In genomic region chr9:19127881-19128719, GRCh38 we compare ENCODE assay signal across 1 cellular context.
TF ChIP-seq lines count a peak whose summit lies in the region.

No MANE protein-coding gene starts in this region.

TF ChIP-seq in GM12878, 131 proteins besides CTCF, POLR2A, EP300 and RAD21 (continued from another document):
- TF ChIP-seq PKNOX1 (IDR thresholded peaks at IDR 0.05), result peak; percentile 62
- TF ChIP-seq JUND (IDR thresholded peaks at IDR 0.05; ENCODE audit: low read depth, low read length), result no peak
- no peak for TF ChIP-seq STAT1 (conservative IDR thresholded peaks at IDR 0.05)
- no peak for TF ChIP-seq NBN (IDR thresholded peaks at IDR 0.05)
- TF ChIP-seq E2F4 (IDR thresholded peaks at IDR 0.05; ENCODE audit: low read depth, low read length), result no peak
- no peak for TF ChIP-seq MEF2B (IDR thresholded peaks at IDR 0.05; ENCODE audit: partially characterized antibody, poor library complexity, severe bottlenecking)
- TF ChIP-seq, protein P1, sequence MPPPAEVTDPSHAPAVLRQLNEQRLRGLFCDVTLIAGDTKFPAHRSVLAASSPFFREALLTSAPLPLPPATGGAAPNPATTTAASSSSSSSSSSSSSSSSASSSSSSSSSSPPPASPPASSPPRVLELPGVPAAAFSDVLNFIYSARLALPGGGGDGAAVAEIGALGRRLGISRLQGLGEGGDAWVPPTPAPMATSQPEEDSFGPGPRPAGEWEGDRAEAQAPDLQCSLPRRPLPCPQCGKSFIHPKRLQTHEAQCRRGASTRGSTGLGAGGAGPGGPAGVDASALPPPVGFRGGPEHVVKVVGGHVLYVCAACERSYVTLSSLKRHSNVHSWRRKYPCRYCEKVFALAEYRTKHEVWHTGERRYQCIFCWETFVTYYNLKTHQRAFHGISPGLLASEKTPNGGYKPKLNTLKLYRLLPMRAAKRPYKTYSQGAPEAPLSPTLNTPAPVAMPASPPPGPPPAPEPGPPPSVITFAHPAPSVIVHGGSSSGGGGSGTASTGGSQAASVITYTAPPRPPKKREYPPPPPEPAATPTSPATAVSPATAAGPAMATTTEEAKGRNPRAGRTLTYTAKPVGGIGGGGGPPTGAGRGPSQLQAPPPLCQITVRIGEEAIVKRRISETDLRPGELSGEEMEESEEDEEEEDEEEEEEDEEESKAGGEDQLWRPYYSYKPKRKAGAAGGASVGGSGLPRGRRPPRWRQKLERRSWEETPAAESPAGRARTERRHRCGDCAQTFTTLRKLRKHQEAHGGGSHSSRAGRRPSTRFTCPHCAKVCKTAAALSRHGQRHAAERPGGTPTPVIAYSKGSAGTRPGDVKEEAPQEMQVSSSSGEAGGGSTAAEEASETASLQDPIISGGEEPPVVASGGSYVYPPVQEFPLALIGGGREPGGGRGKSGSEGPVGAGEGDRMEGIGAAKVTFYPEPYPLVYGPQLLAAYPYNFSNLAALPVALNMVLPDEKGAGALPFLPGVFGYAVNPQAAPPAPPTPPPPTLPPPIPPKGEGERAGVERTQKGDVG (CRISPR knock-in tag; IDR thresholded peaks at IDR 0.05), result no peak
- no peak for TF ChIP-seq HSF1 (IDR thresholded peaks at IDR 0.05; ENCODE audit: low read depth, low read length)
- peak; percentile 67; the same call in 1 of the 2 replicates for TF ChIP-seq YY1 (IDR thresholded peaks at IDR 0.05; ENCODE audit: low read depth, low read length)
- TF ChIP-seq ZNF622 (IDR thresholded peaks at IDR 0.05), result no peak
- TF ChIP-seq SMARCA5 (IDR thresholded peaks at IDR 0.05), result 0 out of 2 replicates have a peak, but pooled peaks have one; percentile 14
- TF ChIP-seq, protein P2, sequence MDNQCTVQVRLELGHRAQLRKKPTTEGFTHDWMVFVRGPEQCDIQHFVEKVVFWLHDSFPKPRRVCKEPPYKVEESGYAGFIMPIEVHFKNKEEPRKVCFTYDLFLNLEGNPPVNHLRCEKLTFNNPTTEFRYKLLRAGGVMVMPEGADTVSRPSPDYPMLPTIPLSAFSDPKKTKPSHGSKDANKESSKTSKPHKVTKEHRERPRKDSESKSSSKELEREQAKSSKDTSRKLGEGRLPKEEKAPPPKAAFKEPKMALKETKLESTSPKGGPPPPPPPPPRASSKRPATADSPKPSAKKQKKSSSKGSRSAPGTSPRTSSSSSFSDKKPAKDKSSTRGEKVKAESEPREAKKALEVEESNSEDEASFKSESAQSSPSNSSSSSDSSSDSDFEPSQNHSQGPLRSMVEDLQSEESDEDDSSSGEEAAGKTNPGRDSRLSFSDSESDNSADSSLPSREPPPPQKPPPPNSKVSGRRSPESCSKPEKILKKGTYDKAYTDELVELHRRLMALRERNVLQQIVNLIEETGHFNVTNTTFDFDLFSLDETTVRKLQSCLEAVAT (IDR thresholded peaks at IDR 0.05), result no peak; the same call in 1 of the 2 replicates
- no peak for TF ChIP-seq ELK1 (IDR thresholded peaks at IDR 0.05; ENCODE audit: low read depth, low read length)
- TF ChIP-seq ATF3 (IDR thresholded peaks at IDR 0.05; ENCODE audit: borderline replicate concordance, extremely low read depth, low read depth, low read length), result no peak
- TF ChIP-seq, protein P3, sequence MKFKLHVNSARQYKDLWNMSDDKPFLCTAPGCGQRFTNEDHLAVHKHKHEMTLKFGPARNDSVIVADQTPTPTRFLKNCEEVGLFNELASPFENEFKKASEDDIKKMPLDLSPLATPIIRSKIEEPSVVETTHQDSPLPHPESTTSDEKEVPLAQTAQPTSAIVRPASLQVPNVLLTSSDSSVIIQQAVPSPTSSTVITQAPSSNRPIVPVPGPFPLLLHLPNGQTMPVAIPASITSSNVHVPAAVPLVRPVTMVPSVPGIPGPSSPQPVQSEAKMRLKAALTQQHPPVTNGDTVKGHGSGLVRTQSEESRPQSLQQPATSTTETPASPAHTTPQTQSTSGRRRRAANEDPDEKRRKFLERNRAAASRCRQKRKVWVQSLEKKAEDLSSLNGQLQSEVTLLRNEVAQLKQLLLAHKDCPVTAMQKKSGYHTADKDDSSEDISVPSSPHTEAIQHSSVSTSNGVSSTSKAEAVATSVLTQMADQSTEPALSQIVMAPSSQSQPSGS (IDR thresholded peaks at IDR 0.05; ENCODE audit: low read length), result no peak
- peak; percentile 49; the same call in 1 of the 2 replicates for TF ChIP-seq TAF1 (IDR thresholded peaks at IDR 0.05; ENCODE audit: borderline replicate concordance, low read depth, low read length)
- TF ChIP-seq, protein P4, sequence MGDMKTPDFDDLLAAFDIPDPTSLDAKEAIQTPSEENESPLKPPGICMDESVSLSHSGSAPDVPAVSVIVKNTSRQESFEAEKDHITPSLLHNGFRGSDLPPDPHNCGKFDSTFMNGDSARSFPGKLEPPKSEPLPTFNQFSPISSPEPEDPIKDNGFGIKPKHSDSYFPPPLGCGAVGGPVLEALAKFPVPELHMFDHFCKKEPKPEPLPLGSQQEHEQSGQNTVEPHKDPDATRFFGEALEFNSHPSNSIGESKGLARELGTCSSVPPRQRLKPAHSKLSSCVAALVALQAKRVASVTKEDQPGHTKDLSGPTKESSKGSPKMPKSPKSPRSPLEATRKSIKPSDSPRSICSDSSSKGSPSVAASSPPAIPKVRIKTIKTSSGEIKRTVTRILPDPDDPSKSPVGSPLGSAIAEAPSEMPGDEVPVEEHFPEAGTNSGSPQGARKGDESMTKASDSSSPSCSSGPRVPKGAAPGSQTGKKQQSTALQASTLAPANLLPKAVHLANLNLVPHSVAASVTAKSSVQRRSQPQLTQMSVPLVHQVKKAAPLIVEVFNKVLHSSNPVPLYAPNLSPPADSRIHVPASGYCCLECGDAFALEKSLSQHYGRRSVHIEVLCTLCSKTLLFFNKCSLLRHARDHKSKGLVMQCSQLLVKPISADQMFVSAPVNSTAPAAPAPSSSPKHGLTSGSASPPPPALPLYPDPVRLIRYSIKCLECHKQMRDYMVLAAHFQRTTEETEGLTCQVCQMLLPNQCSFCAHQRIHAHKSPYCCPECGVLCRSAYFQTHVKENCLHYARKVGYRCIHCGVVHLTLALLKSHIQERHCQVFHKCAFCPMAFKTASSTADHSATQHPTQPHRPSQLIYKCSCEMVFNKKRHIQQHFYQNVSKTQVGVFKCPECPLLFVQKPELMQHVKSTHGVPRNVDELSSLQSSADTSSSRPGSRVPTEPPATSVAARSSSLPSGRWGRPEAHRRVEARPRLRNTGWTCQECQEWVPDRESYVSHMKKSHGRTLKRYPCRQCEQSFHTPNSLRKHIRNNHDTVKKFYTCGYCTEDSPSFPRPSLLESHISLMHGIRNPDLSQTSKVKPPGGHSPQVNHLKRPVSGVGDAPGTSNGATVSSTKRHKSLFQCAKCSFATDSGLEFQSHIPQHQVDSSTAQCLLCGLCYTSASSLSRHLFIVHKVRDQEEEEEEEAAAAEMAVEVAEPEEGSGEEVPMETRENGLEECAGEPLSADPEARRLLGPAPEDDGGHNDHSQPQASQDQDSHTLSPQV (IDR thresholded peaks at IDR 0.05), result no peak
- no peak for TF ChIP-seq TCF7 (IDR thresholded peaks at IDR 0.05; ENCODE audit: borderline replicate concordance)
- 0 out of 3 replicates have a peak, but pooled peaks have one; percentile 3 for TF ChIP-seq POU2F2 (IDR thresholded peaks at IDR 0.05; ENCODE audit: borderline replicate concordance, low read depth, low read length)
- TF ChIP-seq SKIL (IDR thresholded peaks at IDR 0.05; ENCODE audit: low read depth, poor library complexity, severe bottlenecking), result no peak
- no peak for TF ChIP-seq FOXK2 (IDR thresholded peaks at IDR 0.05)
- no peak for TF ChIP-seq SMC3 (IDR thresholded peaks at IDR 0.05; ENCODE audit: borderline replicate concordance, low read length)
- 0 out of 3 replicates have a peak, but pooled peaks of 1 of the 2 experiments have one; percentile 12 for TF ChIP-seq EGR1 (IDR thresholded peaks at IDR 0.05; ENCODE audit: borderline replicate concordance in 1 of 2, low read depth in 2 of 2, low read length in 2 of 2)
- no peak for TF ChIP-seq POLR2AphosphoS2 (IDR thresholded peaks at IDR 0.05; ENCODE audit: low read depth, low read length)
- no peak for TF ChIP-seq DPF2 (IDR thresholded peaks at IDR 0.05)
- no peak for TF ChIP-seq FOXM1 (IDR thresholded peaks at IDR 0.05; ENCODE audit: low read depth, low read length)
- peak; percentile 59 for TF ChIP-seq ZNF687 (IDR thresholded peaks at IDR 0.05)
- no peak for TF ChIP-seq MYC (IDR thresholded peaks at IDR 0.05; ENCODE audit: insufficient read depth, insufficient read length, insufficient replicate concordance, low read length, severe bottlenecking)
- TF ChIP-seq ZNF207 (IDR thresholded peaks at IDR 0.05; ENCODE audit: borderline replicate concordance), result no peak
TF ChIP-seq in GM12878: peak in this region for 7.
